ENCODE assay signal across 28 cellular contexts in genomic region chr15:64993290-64993689, GRCh38. TPM values are rescaled to one million over a fixed set of nuclear protein-coding genes. Genes with fewer than 3 reads are reported as not detected.
DNase-seq lines count a peak whose midpoint lies in the region; ATAC-seq, FAIRE-seq and TF ChIP-seq lines count a peak whose summit lies in the region.
"Had no signal": no experiment of that assay in that cellular context is flagged by ENCODE, and none has a peak within 500 bp of the region (broad histone marks: within the 10 kb centered on the region; RNA-seq: fewer than 3 reads in every experiment).

No MANE protein-coding gene starts in this region.

- no peaks in the 10 kb centered on the region for H3K27me3 ChIP-seq in ACC112 (ENCODE audit: insufficient read depth, low read length)
- H3K27me3 ChIP-seq in left lung = no peaks in the 10 kb centered on the region
- H3K27me3 ChIP-seq: breast epithelium, foreskin keratinocyte, pancreas, Peyer's patch, right atrium auricular region, stomach, tibial artery had no signal

- H3K4me3 ChIP-seq in A549 (no peak overlapping the region), ACC112 (ENCODE audit: low read depth, low read length) (peak overlapping the region; percentile 5; the same call in 1 of the 2 replicates), left lung (no peak overlapping the region)
- H3K4me3 ChIP-seq: breast epithelium, GM23338, pancreas, Peyer's patch, right atrium auricular region, stomach, tibial artery had no signal

- H3K9me3 ChIP-seq in A549 (no peaks in the 10 kb centered on the region), T-helper 17 cell (ENCODE audit: control insufficient read depth, low read length, poor library complexity, severe bottlenecking) (no peaks in the 10 kb centered on the region), left lung (no peaks in the 10 kb centered on the region)
- H3K9me3 ChIP-seq: breast epithelium, pancreas, Peyer's patch, right atrium auricular region, stomach, tibial artery had no signal

- H3K27ac ChIP-seq in A549 = no peak overlapping the region
- H3K27ac ChIP-seq in ACC112 (ENCODE audit: low read depth, low read length) = no peak overlapping the region
- H3K27ac ChIP-seq in left lung = no peak overlapping the region
- H3K27ac ChIP-seq: breast epithelium, foreskin keratinocyte, KMS-11, pancreas, Peyer's patch, right atrium auricular region, stomach, tibial artery had no signal

- CTCF ChIA-PET in A549 (lab: Yijun Ruan, JAX) = interaction anchor here (0.5 to 0.9 kb wide), 3 partner anchors 9 to 524 kb away, joined by 3 read pairs; no protein-coding TSS in a partner anchor

- TF ChIP-seq RAD21 in A549 (conservative IDR thresholded peaks at IDR 0.05 in 1 of 2, IDR thresholded peaks at IDR 0.05 in 1 of 2) = no peak

- H3K79me2 ChIP-seq in ACC112 (ENCODE audit: control insufficient read depth, insufficient read depth, low read length, unreplicated experiment) = peaks cover 10% of the 10 kb centered on the region

- TF ChIP-seq CTCF in A549 (IDR thresholded peaks at IDR 0.05) (no peak), left lung (IDR thresholded peaks at IDR 0.05) (no peak)

- no peaks in the 10 kb centered on the region for H3K9me3 Mint-ChIP-seq in naive B cell
- H3K9me3 Mint-ChIP-seq: CD8-positive, alpha-beta memory T cell; GM23338; T-cell had no signal

- H3K36me3 ChIP-seq in ACC112 (ENCODE audit: insufficient read depth, low read length) (no peaks in the 10 kb centered on the region), left lung (no peaks in the 10 kb centered on the region)
- H3K36me3 ChIP-seq: breast epithelium, pancreas, Peyer's patch, right atrium auricular region, stomach, tibial artery had no signal

- H3K4me3 Mint-ChIP-seq in T-helper 17 cell = peak overlapping the region; percentile 39
- peak overlapping the region in 1 of 8 donors; percentile 2 for H3K4me3 Mint-ChIP-seq in naive B cell
- H3K4me3 Mint-ChIP-seq: GM23338, T-cell had no signal

- intact Hi-C loops in left lung (cut with DNase I) = no loop called here

- no peak overlapping the region for H3K4me2 ChIP-seq in A549
- H3K4me2 ChIP-seq: GM23338, KMS-11 had no signal

- TF ChIP-seq POLR2A in A549 (IDR thresholded peaks at IDR 0.05; ENCODE audit: low read length) (no peak), H54 (IDR thresholded peaks at IDR 0.05; ENCODE audit: low read depth, low read length) (no peak)

- H3K27ac Mint-ChIP-seq in T-helper 17 cell (no peak overlapping the region), naive B cell (peak overlapping the region in 4 of 6 donors; percentile 22 to 81 (median 72))
- H3K27ac Mint-ChIP-seq: GM23338 had no signal

- H3K4me1 Mint-ChIP-seq in T-helper 17 cell (peaks cover 19% of the 10 kb centered on the region), naive B cell (peaks cover 17 to 23% (median 21%) of the 10 kb centered on the region in 3 donors)

- FAIRE-seq in A549 (lab: Jason Lieb, UNC) = no peak
- no peak for FAIRE-seq in H54 (lab: Jason Lieb, UNC)
- FAIRE-seq: colon, G401.6, pancreas had no signal

- POLR2A ChIA-PET in A549 (lab: Yijun Ruan, JAX) = no interaction called here

- H3K36me3 Mint-ChIP-seq in T-helper 17 cell (ENCODE audit: low read depth) (no peaks in the 10 kb centered on the region), naive B cell (no peaks in the 10 kb centered on the region)
- H3K36me3 Mint-ChIP-seq: T-cell had no signal

- H3K4me1 ChIP-seq in A549 (peaks cover 11% of the 10 kb centered on the region), ACC112 (ENCODE audit: control insufficient read depth, insufficient read depth, low read length, unreplicated experiment) (peaks cover 6% of the 10 kb centered on the region), left lung (peaks cover 5 to 11% of the 10 kb centered on the region in 2 donors)
- H3K4me1 ChIP-seq: breast epithelium had no signal

- DNase-seq in A549 (ENCODE audit: low read depth in 1 of 2, low spot score in 1 of 2) = no peak
- DNase-seq in T-helper 17 cell = no peak
- DNase-seq in naive B cell = no peak
- DNase-seq in left lung = no peak
- DNase-seq in H54 (ENCODE audit: insufficient read length, low spot score) = no peak
- DNase-seq: activated CD4-positive, alpha-beta T cell treated with anti-CD3 and anti-CD28 coated beads for 48 hours; amniotic stem cell; CD8-positive, alpha-beta memory T cell; effector CD8-positive, alpha-beta T cell; foreskin keratinocyte; left colon; MV-4-11; NCI-H510A; pancreas; Peyer's patch; stimulated activated CD4-positive, alpha-beta T cell treated with anti-CD3 and anti-CD28 coated beads, Interleukin-4, amount 100 ng/mL, for 1 hour; stomach; T-cell; tibial artery had no signal

- TF ChIP-seq EP300 in A549 (IDR thresholded peaks at IDR 0.05) = no peak

- ATAC-seq in A549 = no peak
- ATAC-seq in T-helper 17 cell = no peak
- ATAC-seq in naive B cell (ENCODE audit: low read depth in 2 of 2) = no peak
- ATAC-seq in GM18873 (IDR thresholded peaks at IDR 0.05; ENCODE audit: low FRiP score, unreplicated experiment) = no peak
- no peak for ATAC-seq in left lung
- ATAC-seq: foreskin keratinocyte, GM23338, left colon, pancreas, T-cell had no signal

- no peaks in the 10 kb centered on the region for H3K27me3 Mint-ChIP-seq in T-helper 17 cell
- no peaks in the 10 kb centered on the region for H3K27me3 Mint-ChIP-seq in naive B cell
- H3K27me3 Mint-ChIP-seq: CD8-positive, alpha-beta memory T cell; T-cell had no signal

- peak overlapping the region; percentile 54 for H2AFZ ChIP-seq in ACC112 (ENCODE audit: low read length, unreplicated experiment)
- H2AFZ ChIP-seq: GM23338 had no signal

- WGBS in A549 (ENCODE audit: missing lambda C conversion rate) = 45% methylated on average over 1 of the region's 1 CpG

TF ChIP-seq in A549, 52 proteins besides CTCF, POLR2A, EP300 and RAD21:
- TF ChIP-seq MAFK (IDR thresholded peaks at IDR 0.05; ENCODE audit: partially characterized antibody) (peak; percentile 98), REST (IDR thresholded peaks at IDR 0.05) (no peak), PBX3 (IDR thresholded peaks at IDR 0.05) (no peak)

RNA-seq across cellular contexts. Expression of gene SPG21, which starts 3.6 kb away (rescaled TPM):
- polyA plus RNA-seq in A549 (2011; rRNA removed) (146 and 155 TPM in 2 replicates), A549 (2017; fragmentation: RNase III; extraction: RNeasy Plus Mini Kit Qiagen cat#74134 plus additional on column Dnase treatment) (111 to 117 TPM (median 113 TPM) in 3 replicates), naive B cell (ENCODE audit: low read depth in 6 of 6) (100 to 1,000 TPM; 190 to 258 (median 205) TPM)
- polyA plus RNA-seq in A549 (2012; cell fraction: cytosol; rRNA removed) = 84.5 and 89.8 TPM in 2 replicates
- 39.9 and 74.5 TPM in 2 replicates for polyA plus RNA-seq in A549 (2012; cell fraction: nucleus; rRNA removed)
- 72.7 and 74.9 TPM in 2 replicates for polyA minus RNA-seq in A549 (2011; rRNA and poly(A)+ RNA removed)
- total RNA-seq in T-helper 17 cell (10 to 100 TPM; 42.4 to 48.6 TPM), left lung (100 to 1,000 TPM in 1 of 2 donors, 10 to 100 TPM in 1; 93.9 to 123 TPM)

RNA-seq across cellular contexts. Expression of gene MTFMT, which starts 36.1 kb away (rescaled TPM):
- 23.4 and 25.2 TPM in 2 replicates for polyA plus RNA-seq in A549 (2011; rRNA removed)
- 13.2 and 14.6 TPM in 2 replicates for polyA plus RNA-seq in A549 (2012; cell fraction: cytosol; rRNA removed)
- 6.8 and 8.6 TPM in 2 replicates for polyA plus RNA-seq in A549 (2012; cell fraction: nucleus; rRNA removed)
- 19.2 to 21.4 TPM (median 20.8 TPM) in 3 replicates for polyA plus RNA-seq in A549 (2017; fragmentation: RNase III; extraction: RNeasy Plus Mini Kit Qiagen cat#74134 plus additional on column Dnase treatment)
- polyA minus RNA-seq in A549 (2011; rRNA and poly(A)+ RNA removed) = 8.7 and 10.4 TPM in 2 replicates
- total RNA-seq in T-helper 17 cell = 1 to 10 TPM; 8.6 to 9.1 TPM
- polyA plus RNA-seq in naive B cell (ENCODE audit: low read depth in 6 of 6) = 10 to 100 TPM; 16.3 to 25.2 (median 19.5) TPM
- 10 to 100 TPM; 12.7 to 14.5 TPM for total RNA-seq in left lung

RNA-seq across cellular contexts. Expression of gene SLC51B, which starts 51.9 kb away (rescaled TPM):
- polyA plus RNA-seq in A549 (2011; rRNA removed) (16.1 and 17.9 TPM in 2 replicates), A549 (2017; fragmentation: RNase III; extraction: RNeasy Plus Mini Kit Qiagen cat#74134 plus additional on column Dnase treatment) (8.6 to 12.2 TPM (median 8.6 TPM) in 3 replicates), naive B cell (ENCODE audit: low read depth in 6 of 6) (not detected)
- 4.2 and 4.9 TPM in 2 replicates for polyA plus RNA-seq in A549 (2012; cell fraction: cytosol; rRNA removed)
- polyA plus RNA-seq in A549 (2012; cell fraction: nucleus; rRNA removed) = 1.7 and 2.4 TPM in 2 replicates
- 2.9 and 3.1 TPM in 2 replicates for polyA minus RNA-seq in A549 (2011; rRNA and poly(A)+ RNA removed)
- total RNA-seq in T-helper 17 cell (not detected), left lung (1 to 10 TPM in 1 of 2 donors, under 1 TPM in 1; 0.39 to 2.7 TPM)
- total RNA-seq: breast epithelium; CD8-positive, alpha-beta memory T cell; foreskin keratinocyte; GM23338; mesenteric fat pad; right atrium auricular region; T-cell had no signal
- polyA plus RNA-seq: CD8-positive, alpha-beta memory T cell; foreskin keratinocyte; GM23338 had no signal
